ENCODE assay signal across 32 cellular contexts in the genomic region with DNA sequence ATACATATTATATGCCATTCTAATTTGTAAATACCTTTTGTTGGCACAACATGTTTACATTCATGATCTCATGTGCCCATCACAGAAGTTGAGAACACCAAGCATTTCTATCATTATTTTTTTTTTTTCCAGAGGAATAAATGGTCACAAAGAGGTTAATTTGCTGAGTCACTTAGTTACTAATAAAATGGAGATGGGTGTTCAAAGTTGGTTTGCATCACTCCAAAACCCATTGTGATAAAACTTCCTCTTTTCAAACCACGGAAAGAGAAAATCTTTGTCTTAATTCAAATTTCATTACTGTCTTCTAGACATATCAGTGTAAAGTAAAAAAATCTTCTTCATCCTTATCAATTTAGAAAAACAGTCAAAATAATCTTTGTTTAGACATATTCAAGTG.
"Had no signal": no experiment of that assay in that cellular context is flagged by ENCODE, and none has a peak within 500 bp of the region (broad histone marks: within the 10 kb centered on the region; RNA-seq: fewer than 3 reads in every experiment).

No MANE protein-coding gene starts in this region.

- ATAC-seq: esophagus mucosa; left colon; naive thymus-derived CD4-positive, alpha-beta T cell; pancreas; stimulated activated memory B cell treated with anti-CD40 and anti-IgM and Interleukin-4, amounts not matched to agents 10 μg/mL and 1 μg/mL and 100 μg/mL, for 72 hours; stimulated activated naive CD8-positive, alpha-beta T cell treated with anti-CD3 and anti-CD28 coated beads, Interleukin-15, amount 100 ng/mL, for 72 hours had no signal

- H3K4me2 ChIP-seq: smooth muscle cell had no signal

- H3K27me3 ChIP-seq: brain microvascular endothelial cell, pancreas, thyroid gland, upper lobe of left lung, vagina had no signal

- H3K36me3 ChIP-seq: brain microvascular endothelial cell, pancreas, prostate gland, thyroid gland, upper lobe of left lung, vagina had no signal

- DNase-seq: activated CD4-positive, alpha-beta memory T cell treated with anti-CD3 and anti-CD28 coated beads for 36 hours; activated CD4-positive, alpha-beta T cell treated with anti-CD3 and anti-CD28 coated beads, Interleukin-2, amount 10 ng/mL, durations not matched to agents 24 days and 14 days; activated CD4-positive, CD25-positive, alpha-beta regulatory T cell treated with anti-CD3 and anti-CD28 coated beads, Interleukin-2, amount 50 U/mL, for 72 hours; activated CD8-positive, alpha-beta memory T cell treated with anti-CD3 and anti-CD28 coated beads, Interleukin-2, amount 50 U/mL, for 48 hours; activated gamma-delta T cell treated with Interleukin-2 at 50 U/mL for 16 hours; activated naive CD4-positive, alpha-beta T cell treated with anti-CD3 and anti-CD28 coated beads, Interleukin-2, amount 50 U/mL, for 16 hours; activated T-cell treated with anti-CD3 and anti-CD28 coated beads, Interleukin-2, amount 50 U/mL, for 24 hours; amniotic stem cell; brain microvascular endothelial cell; foreskin fibroblast; head of caudate nucleus; hypothalamus; immature natural killer cell; kidney; left colon; midbrain; naive thymus-derived CD4-positive, alpha-beta T cell; nucleus accumbens; pancreas; retina; stimulated activated CD4-positive, alpha-beta T cell treated with anti-CD3 and anti-CD28 coated beads, Interleukin-1b, Interleukin-23, amount 100 ng/mL, for 48 hours; stimulated activated CD4-positive, alpha-beta T cell treated with anti-CD3 and anti-CD28 coated beads, Interleukin-4, amount 100 ng/mL, for 4 hours; stimulated activated CD8-positive, alpha-beta memory T cell treated with anti-CD3 and anti-CD28 coated beads, Interleukin-4, amount 100 ng/mL, for 48 hours; stimulated activated naive CD8-positive, alpha-beta T cell treated with anti-CD3 and anti-CD28 coated beads, Interleukin-15, amount 100 ng/mL, for 72 hours; substantia nigra; thyroid gland; upper lobe of left lung had no signal

- H3K27ac ChIP-seq: brain microvascular endothelial cell, pancreas, thyroid gland, upper lobe of left lung, vagina had no signal

- H3K4me1 ChIP-seq: pancreas, prostate gland, thyroid gland, upper lobe of left lung, vagina had no signal

- H3K9me3 ChIP-seq: pancreas, prostate gland, thyroid gland, upper lobe of left lung, vagina had no signal

- H3K4me3 ChIP-seq: pancreas, prostate gland, smooth muscle cell, thyroid gland, upper lobe of left lung, vagina had no signal
